Comparison of ENCODE assay signal across 14 cellular contexts in genomic region chr7:6167004-6167551, GRCh38.
DNase-seq lines count a peak whose midpoint lies in the region; ATAC-seq and TF ChIP-seq lines count a peak whose summit lies in the region.
"Had no signal": no experiment of that assay in that cellular context is flagged by ENCODE, and none has a peak within 500 bp of the region (broad histone marks: within the 10 kb centered on the region; RNA-seq: fewer than 3 reads in every experiment).

No MANE protein-coding gene starts in this region.

- peaks cover 18% of the 10 kb centered on the region for H3K4me1 Mint-ChIP-seq in WTC11
- peaks cover 5% of the 10 kb centered on the region for H3K4me1 Mint-ChIP-seq in stimulated activated effector memory CD8-positive, alpha-beta T cell treated with anti-CD3 and anti-CD28 coated beads, Interleukin-12 subunit alpha, Interleukin-12 subunit beta, amount 100 ng/mL, for 72 hours

- POLR2A ChIA-PET in HEK293T (lab: Yijun Ruan, JAX): no interaction called here
- POLR2A ChIA-PET in WTC11 (lab: Charles Lee): interaction anchor here (0.5 kb wide), 1 partner anchor 38 kb away, joined by 3 read pairs; no protein-coding TSS in a partner anchor

- H3K27me3 ChIP-seq in brain microvascular endothelial cell (replicated peaks): no peaks in the 10 kb centered on the region
- H3K27me3 ChIP-seq: left lung had no signal

- in situ Hi-C loops in brain microvascular endothelial cell (cut with HindIII; ENCODE audit: low pct_ligation_motif_present, low sequenced_read_pairs): no loop called here

- no peak for ATAC-seq in WTC11
- ATAC-seq in left ventricle myocardium superior: peak; percentile 77
- no peak for ATAC-seq in stimulated activated effector memory CD8-positive, alpha-beta T cell treated with anti-CD3 and anti-CD28 coated beads, Interleukin-12 subunit alpha, Interleukin-12 subunit beta, amount 100 ng/mL, for 72 hours
- no peak for ATAC-seq in GM18505 (IDR thresholded peaks at IDR 0.05; ENCODE audit: unreplicated experiment)
- no peak for ATAC-seq in GM21367 (IDR thresholded peaks at IDR 0.05; ENCODE audit: unreplicated experiment)
- ATAC-seq: left lung; naive thymus-derived CD4-positive, alpha-beta T cell had no signal

- H3K4me3 Mint-ChIP-seq in WTC11: no peak overlapping the region
- H3K4me3 Mint-ChIP-seq in stimulated activated effector memory CD8-positive, alpha-beta T cell treated with anti-CD3 and anti-CD28 coated beads, Interleukin-12 subunit alpha, Interleukin-12 subunit beta, amount 100 ng/mL, for 72 hours: no peak overlapping the region
- H3K4me3 Mint-ChIP-seq: naive thymus-derived CD4-positive, alpha-beta T cell had no signal

- no peak for TF ChIP-seq CTCF in WTC11 (IDR thresholded peaks at IDR 0.05)
- TF ChIP-seq CTCF in brain microvascular endothelial cell (IDR thresholded peaks at IDR 0.05; ENCODE audit: low read depth, low read length, missing control alignments): no peak

- TF ChIP-seq POLR2A in GM18505 (IDR thresholded peaks at IDR 0.05; ENCODE audit: borderline replicate concordance, extremely low read depth, insufficient read depth, insufficient read length): no peak

- H3K36me3 Mint-ChIP-seq in WTC11: peaks cover 5% of the 10 kb centered on the region; the same call in 1 of the 2 replicates
- peaks cover 2% of the 10 kb centered on the region for H3K36me3 Mint-ChIP-seq in stimulated activated effector memory CD8-positive, alpha-beta T cell treated with anti-CD3 and anti-CD28 coated beads, Interleukin-12 subunit alpha, Interleukin-12 subunit beta, amount 100 ng/mL, for 72 hours

- H3K9me3 Mint-ChIP-seq in WTC11: no peaks in the 10 kb centered on the region
- no peaks in the 10 kb centered on the region for H3K9me3 Mint-ChIP-seq in stimulated activated effector memory CD8-positive, alpha-beta T cell treated with anti-CD3 and anti-CD28 coated beads, Interleukin-12 subunit alpha, Interleukin-12 subunit beta, amount 100 ng/mL, for 72 hours
- H3K9me3 Mint-ChIP-seq: naive thymus-derived CD4-positive, alpha-beta T cell had no signal

- H3K27ac Mint-ChIP-seq in WTC11: peak overlapping the region; percentile 79
- H3K27ac Mint-ChIP-seq in stimulated activated effector memory CD8-positive, alpha-beta T cell treated with anti-CD3 and anti-CD28 coated beads, Interleukin-12 subunit alpha, Interleukin-12 subunit beta, amount 100 ng/mL, for 72 hours: peak overlapping the region; percentile 79
- H3K27ac Mint-ChIP-seq: naive thymus-derived CD4-positive, alpha-beta T cell had no signal

- CTCF ChIA-PET in HEK293T (lab: Yijun Ruan, JAX): no interaction called here
- CTCF ChIA-PET in WTC11 (lab: Charles Lee): no interaction called here

- peaks cover 23% of the 10 kb centered on the region for H3K36me3 ChIP-seq in brain microvascular endothelial cell (replicated peaks)

- no peak overlapping the region for H3K27ac ChIP-seq in brain microvascular endothelial cell
- H3K27ac ChIP-seq: left lung, WERI-Rb-1 had no signal

- DNase-seq in HEK293T (ENCODE audit: extremely low spot score): no peak
- no peak for DNase-seq in WTC11 (ENCODE audit: low spot score)
- peak; percentile 71 for DNase-seq in left ventricle myocardium superior
- DNase-seq in stimulated activated effector memory CD8-positive, alpha-beta T cell treated with anti-CD3 and anti-CD28 coated beads, Interleukin-12 subunit alpha, Interleukin-12 subunit beta, amount 100 ng/mL, for 72 hours (ENCODE audit: low spot score in 2 of 2): no peak
- DNase-seq in brain microvascular endothelial cell: no peak
- DNase-seq: activated gamma-delta T cell treated with Interleukin-2 at 50 U/mL for 16 hours; effector CD4-positive, alpha-beta T cell; naive thymus-derived CD4-positive, alpha-beta T cell; NCI-H69; SW 1271; WERI-Rb-1 had no signal

- intact Hi-C loops in left ventricle myocardium superior (cut with micrococcal nuclease): no loop called here

- no peaks in the 10 kb centered on the region for H3K27me3 Mint-ChIP-seq in WTC11 (ENCODE audit: low read depth)
- H3K27me3 Mint-ChIP-seq: naive thymus-derived CD4-positive, alpha-beta T cell had no signal

- H3K4me3 ChIP-seq in brain microvascular endothelial cell (ENCODE audit: low read depth, low read length): no peak overlapping the region
- H3K4me3 ChIP-seq: left lung had no signal

TF ChIP-seq in HEK293T, 16 proteins besides CTCF, POLR2A, EP300 and RAD21:
- TF ChIP-seq PKNOX1 (IDR thresholded peaks at IDR 0.05): peak; percentile 64
- TF ChIP-seq LEF1 (IDR thresholded peaks at IDR 0.05; ENCODE audit: borderline replicate concordance): no peak
- no peak for TF ChIP-seq FOXM1 (IDR thresholded peaks at IDR 0.05; ENCODE audit: borderline replicate concordance)
- TF ChIP-seq SUZ12 (IDR thresholded peaks at IDR 0.05): no peak
- no peak for TF ChIP-seq SP1 (IDR thresholded peaks at IDR 0.05)
TF ChIP-seq in HEK293T: peak in this region for 1.

TF ChIP-seq in WTC11, 78 proteins besides CTCF, POLR2A, EP300 and RAD21:
- no peak for TF ChIP-seq PRRX2 (CRISPR knock-in tag; IDR thresholded peaks at IDR 0.05)
- TF ChIP-seq TCF7 (CRISPR knock-in tag; IDR thresholded peaks at IDR 0.05; ENCODE audit: low read depth): no peak
- TF ChIP-seq ZNF219 (CRISPR knock-in tag; IDR thresholded peaks at IDR 0.05; ENCODE audit: borderline replicate concordance): no peak
- TF ChIP-seq IRF2 (CRISPR knock-in tag; IDR thresholded peaks at IDR 0.05; ENCODE audit: borderline replicate concordance, low read depth): no peak
- no peak for TF ChIP-seq AR (CRISPR knock-in tag; IDR thresholded peaks at IDR 0.05)
- TF ChIP-seq JAZF1 (CRISPR knock-in tag; IDR thresholded peaks at IDR 0.05): no peak
- no peak for TF ChIP-seq GTF2I (CRISPR knock-in tag; conservative IDR thresholded peaks at IDR 0.05)
- no peak for TF ChIP-seq ZNF396 (CRISPR knock-in tag; IDR thresholded peaks at IDR 0.05; ENCODE audit: borderline replicate concordance)
- no peak for TF ChIP-seq SMAD3 (CRISPR knock-in tag; IDR thresholded peaks at IDR 0.05; ENCODE audit: borderline replicate concordance)
